ENCODE assay signal across 8 cellular contexts in genomic region chr5:172640822-172641358, GRCh38. TPM values are rescaled to one million over a fixed set of nuclear protein-coding genes. Genes with fewer than 3 reads are reported as not detected.
A peak's percentile ranks its signal among the peaks of the same experiment; 100 is the strongest.
DNase-seq lines count a peak whose midpoint lies in the region.

A gene with protein sequence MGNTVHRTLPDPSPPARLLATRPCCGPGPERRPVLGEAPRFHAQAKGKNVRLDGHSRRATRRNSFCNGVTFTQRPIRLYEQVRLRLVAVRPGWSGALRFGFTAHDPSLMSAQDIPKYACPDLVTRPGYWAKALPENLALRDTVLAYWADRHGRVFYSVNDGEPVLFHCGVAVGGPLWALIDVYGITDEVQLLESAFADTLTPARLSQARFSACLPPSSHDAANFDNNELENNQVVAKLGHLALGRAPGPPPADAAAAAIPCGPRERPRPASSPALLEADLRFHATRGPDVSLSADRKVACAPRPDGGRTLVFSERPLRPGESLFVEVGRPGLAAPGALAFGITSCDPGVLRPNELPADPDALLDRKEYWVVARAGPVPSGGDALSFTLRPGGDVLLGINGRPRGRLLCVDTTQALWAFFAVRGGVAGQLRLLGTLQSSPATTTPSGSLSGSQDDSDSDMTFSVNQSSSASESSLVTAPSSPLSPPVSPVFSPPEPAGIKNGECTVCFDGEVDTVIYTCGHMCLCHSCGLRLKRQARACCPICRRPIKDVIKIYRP (plus strand): TSS chr5:172641263. CDS start chr5:172641407, 144 bp downstream.

- intact Hi-C loops in head of caudate nucleus (cut with DNase I) = no loop called here

- peak within 1 kb of the TSS; percentile 27 for H3K27ac ChIP-seq in neuronal stem cell (replicated peaks; ENCODE audit: low read length)

- H3K18ac ChIP-seq in neuronal stem cell (ENCODE audit: low read length) = peak within 1 kb of the TSS; percentile 95

- peak within 1 kb of the TSS; percentile 40 for H3K23ac ChIP-seq in neuronal stem cell (ENCODE audit: low read depth, low read length, poor library complexity)

- H2AK5ac ChIP-seq in neuronal stem cell (ENCODE audit: low read depth, low read length) = peak within 1 kb of the TSS; percentile 35

- H3K4me1 ChIP-seq in neuronal stem cell (ENCODE audit: control insufficient read depth in 2 of 2, insufficient read depth in 1 of 2, low read depth in 1 of 2, low read length in 2 of 2) = peaks cover 8 to 14% of the 10 kb centered on the region in 2 donors

- peak within 1 kb of the TSS; percentile 18 for H3K4me3 Mint-ChIP-seq in activated naive CD8-positive, alpha-beta T cell treated with anti-CD3 and anti-CD28 coated beads for 36 hours

- H3K9me3 Mint-ChIP-seq in activated naive CD8-positive, alpha-beta T cell treated with anti-CD3 and anti-CD28 coated beads for 36 hours = no peaks in the 10 kb centered on the region

- peaks cover 0 to 29% (median 0%) of the 10 kb centered on the region in 3 experiments for H3K27me3 ChIP-seq in neuronal stem cell (ENCODE audit: control insufficient read depth in 3 of 3, insufficient read depth in 3 of 3, low read depth in 1 of 3, low read length in 3 of 3)

- peak within 1 kb of the TSS; percentile 17 for H2BK12ac ChIP-seq in neuronal stem cell (ENCODE audit: low read length)

- no peak within 1 kb of the TSS for H3K4ac ChIP-seq in neuronal stem cell (ENCODE audit: low read length)

- no peak within 1 kb of the TSS for H3K27ac Mint-ChIP-seq in activated naive CD8-positive, alpha-beta T cell treated with anti-CD3 and anti-CD28 coated beads for 36 hours

- H2BK120ac ChIP-seq in neuronal stem cell (ENCODE audit: low read depth, low read length) = peak within 1 kb of the TSS; percentile 56

- peak within 1 kb of the TSS; percentile 98 for H2AFZ ChIP-seq in neuronal stem cell (ENCODE audit: low read length)

- H3K4me2 ChIP-seq in neuronal stem cell (ENCODE audit: insufficient read depth, low read length, poor library complexity, severe bottlenecking) = peak within 1 kb of the TSS; percentile 76

- no peak within 1 kb of the TSS for H2BK5ac ChIP-seq in neuronal stem cell (ENCODE audit: low read length)

- peaks cover 59% of the 10 kb centered on the region for H3K27me3 Mint-ChIP-seq in activated naive CD8-positive, alpha-beta T cell treated with anti-CD3 and anti-CD28 coated beads for 36 hours

- H3K14ac ChIP-seq in neuronal stem cell (ENCODE audit: low read length) = no peak within 1 kb of the TSS

- peak within 1 kb of the TSS; percentile 61 to 95 for H3K4me3 ChIP-seq in neuronal stem cell (ENCODE audit: low read length in 2 of 2)

- WGBS in neuronal stem cell (ENCODE audit: extremely low coverage in 2 of 2, insufficient read length in 2 of 2, insufficient replicate concordance in 1 of 2), 2 donors = no CpG with 5 or more reads among the region's 54 CpGs

- DNase-seq in SIG-M5 treated with dmso at 0.1 percent for 504 hours (lab: John Stamatoyannopoulos, UW; ENCODE audit: unreplicated experiment) = peak; percentile 71
- DNase-seq in SIG-M5 (lab: John Stamatoyannopoulos, UW) = no peak
- DNase-seq in HuH-7.5 (ENCODE audit: low spot score) = peak; percentile 94
- DNase-seq in RPMI7951 (ENCODE audit: low read depth) = peak; percentile 73
- peak; percentile 63 for DNase-seq in activated naive CD8-positive, alpha-beta T cell treated with anti-CD3 and anti-CD28 coated beads for 36 hours
- peak; percentile 46 to 91 (median 79) for DNase-seq in head of caudate nucleus
- DNase-seq in neuronal stem cell (ENCODE audit: low spot score) = peak; percentile 83
- peak; percentile 73 for DNase-seq in ureter (ENCODE audit: low spot score)

- no peaks in the 10 kb centered on the region for H3K36me3 ChIP-seq in neuronal stem cell (replicated peaks in 1 of 2; ENCODE audit: control insufficient read depth in 2 of 2, insufficient read depth in 2 of 2, low read length in 2 of 2)

- H4K91ac ChIP-seq in neuronal stem cell (ENCODE audit: low read depth, low read length, poor library complexity) = no peak within 1 kb of the TSS

- H3K9ac ChIP-seq in neuronal stem cell (ENCODE audit: low read depth, low read length, poor library complexity) = peak within 1 kb of the TSS; percentile 82

- H3K79me1 ChIP-seq in neuronal stem cell (ENCODE audit: low read depth, low read length) = no peaks in the 10 kb centered on the region

- H3K9me3 ChIP-seq in neuronal stem cell (replicated peaks in 1 of 2; ENCODE audit: control insufficient read depth in 2 of 2, insufficient read depth in 1 of 2, low read depth in 1 of 2, low read length in 2 of 2) = no peaks in the 10 kb centered on the region

- H3K36me3 Mint-ChIP-seq in activated naive CD8-positive, alpha-beta T cell treated with anti-CD3 and anti-CD28 coated beads for 36 hours = no peaks in the 10 kb centered on the region

- H4K8ac ChIP-seq in neuronal stem cell (ENCODE audit: low read depth, low read length) = no peak within 1 kb of the TSS

- H3K4me1 Mint-ChIP-seq in activated naive CD8-positive, alpha-beta T cell treated with anti-CD3 and anti-CD28 coated beads for 36 hours = peaks cover 5% of the 10 kb centered on the region

- H2BK15ac ChIP-seq in neuronal stem cell (ENCODE audit: low read length) = peak within 1 kb of the TSS; percentile 32

RNA-seq across cellular contexts. Expression of the gene that starts here (rescaled TPM):
- total RNA-seq in RPMI7951 (2014; rRNA removed; shearing (Covaris generic)) = 3.8 and 5.9 TPM in 2 replicates
- total RNA-seq in activated naive CD8-positive, alpha-beta T cell treated with anti-CD3 and anti-CD28 coated beads for 36 hours = under 1 TPM; 0.10 TPM
- 8.1 TPM for polyA plus RNA-seq in neuronal stem cell (2013, experiment 1 of 2)
- 8.2 TPM for polyA plus RNA-seq in neuronal stem cell (2013, experiment 2 of 2)
- 35.0 TPM for total RNA-seq in ureter

Comparison
In these comparisons a context has a peak if more than half of its experiments do, and no peak if none do; other contexts are left out.
1. Peak in DNase-seq in activated naive CD8-positive, alpha-beta T cell treated with anti-CD3 and anti-CD28 coated beads for 36 hours; RNA of the gene not detected or under 1 TPM.